In genomic region chr17:2926019-2926650, GRCh38 we compare ENCODE assay signal across 12 cellular contexts.
DNase-seq lines count a peak whose midpoint lies in the region; ATAC-seq and TF ChIP-seq lines count a peak whose summit lies in the region.
"Had no signal": no experiment of that assay in that cellular context is flagged by ENCODE, and none has a peak within 500 bp of the region (broad histone marks: within the 10 kb centered on the region; RNA-seq: fewer than 3 reads in every experiment).

No MANE protein-coding gene starts in this region.

- WGBS in body of pancreas, 2 donors = 44 to 45% methylated on average over 13 to 14 of the region's 14 CpGs

- DNase-seq in BJ (ENCODE audit: low read depth) (peak; percentile 69), KBM-7 (peak; percentile 94), body of pancreas (peak in 3 of 4 donors; percentile 47 to 52 (median 52)), left kidney (ENCODE audit: low read depth, low spot score) (peak; percentile 28), HuH-7.5 (ENCODE audit: low spot score) (no peak)
- DNase-seq in activated CD8-positive, alpha-beta T cell treated with anti-CD3 and anti-CD28 coated beads for 36 hours = no peak
- DNase-seq: activated CD8-positive, alpha-beta memory T cell treated with anti-CD3 and anti-CD28 coated beads, Interleukin-2, amount 50 U/mL, for 48 hours; CD4-positive, alpha-beta T cell; hippocampal formation; NCI-H446 had no signal

- no peaks in the 10 kb centered on the region for H3K36me3 Mint-ChIP-seq in activated CD8-positive, alpha-beta T cell treated with anti-CD3 and anti-CD28 coated beads for 36 hours (ENCODE audit: low read depth)

- CTCF ChIA-PET in BJ (lab: Yijun Ruan, JAX) = interaction anchor here (0.8 to 3.1 kb wide), 4 partner anchors 11 to 77 kb away, joined by 3 to 16 read pairs (median 6); no protein-coding TSS in a partner anchor
- CTCF ChIA-PET in activated CD8-positive, alpha-beta T cell treated with anti-CD3 and anti-CD28 coated beads for 36 hours (lab: Charles Lee) = no interaction called here

- H3K27ac Mint-ChIP-seq in activated CD8-positive, alpha-beta T cell treated with anti-CD3 and anti-CD28 coated beads for 36 hours = no peak overlapping the region
- H3K27ac Mint-ChIP-seq: CD4-positive, alpha-beta T cell had no signal

- H3K4me1 ChIP-seq in body of pancreas = peaks cover 20% of the 10 kb centered on the region

- TF ChIP-seq POLR2A in body of pancreas (IDR thresholded peaks at IDR 0.05) = no peak

- H3K27me3 Mint-ChIP-seq in activated CD8-positive, alpha-beta T cell treated with anti-CD3 and anti-CD28 coated beads for 36 hours = no peaks in the 10 kb centered on the region
- H3K27me3 Mint-ChIP-seq: CD4-positive, alpha-beta T cell had no signal

- H3K4me3 ChIP-seq in BJ (ENCODE audit: low read depth, low read length) (no peak overlapping the region), body of pancreas (no peak overlapping the region)

- H3K9me3 ChIP-seq in body of pancreas = no peaks in the 10 kb centered on the region

- TF ChIP-seq CTCF in BJ (IDR thresholded peaks at IDR 0.05; ENCODE audit: insufficient read depth, low read depth, low read length) (no peak), body of pancreas (IDR thresholded peaks at IDR 0.05) (no peak)
- no peak for TF ChIP-seq CTCF in activated CD8-positive, alpha-beta T cell treated with anti-CD3 and anti-CD28 coated beads for 36 hours (IDR thresholded peaks at IDR 0.05)

- POLR2A ChIA-PET in BJ (lab: Charles Lee) = interaction anchor here (0.6 kb wide), 1 partner anchor 63 kb away, joined by 9 read pairs; no protein-coding TSS in a partner anchor
- POLR2A ChIA-PET in activated CD8-positive, alpha-beta T cell treated with anti-CD3 and anti-CD28 coated beads for 36 hours (lab: Charles Lee) = no interaction called here

- in situ Hi-C loops in KBM-7 (cut with MboI; ENCODE audit: low pct_unique_long_range_greater_than_20kb, low sequenced_read_pairs) = no loop called here

- H3K4me1 Mint-ChIP-seq in activated CD8-positive, alpha-beta T cell treated with anti-CD3 and anti-CD28 coated beads for 36 hours (ENCODE audit: low read depth) = peaks cover 2% of the 10 kb centered on the region

- intact Hi-C loops in body of pancreas (cut with DNase I) = no loop called here
- intact Hi-C loops in activated CD8-positive, alpha-beta T cell treated with anti-CD3 and anti-CD28 coated beads for 36 hours (cut with micrococcal nuclease) = no loop called here

- no peaks in the 10 kb centered on the region for H3K27me3 ChIP-seq in BJ (ENCODE audit: control insufficient read depth, insufficient read depth, low read length)
- H3K27me3 ChIP-seq in body of pancreas = no peaks in the 10 kb centered on the region

- ATAC-seq in body of pancreas = no peak
- ATAC-seq in GM19467 (IDR thresholded peaks at IDR 0.05; ENCODE audit: unreplicated experiment) = no peak
- no peak for ATAC-seq in GM18858 (IDR thresholded peaks at IDR 0.05; ENCODE audit: unreplicated experiment)
- no peak for ATAC-seq in activated CD8-positive, alpha-beta T cell treated with anti-CD3 and anti-CD28 coated beads for 36 hours

- H3K27ac ChIP-seq in body of pancreas = peak overlapping the region in 2 of 4 donors; percentile 36 to 39

- no peaks in the 10 kb centered on the region for H3K9me3 Mint-ChIP-seq in activated CD8-positive, alpha-beta T cell treated with anti-CD3 and anti-CD28 coated beads for 36 hours
- H3K9me3 Mint-ChIP-seq: CD4-positive, alpha-beta T cell had no signal

- H3K4me3 Mint-ChIP-seq in activated CD8-positive, alpha-beta T cell treated with anti-CD3 and anti-CD28 coated beads for 36 hours = no peak overlapping the region
- H3K4me3 Mint-ChIP-seq: CD4-positive, alpha-beta T cell had no signal

- H3K36me3 ChIP-seq in BJ (ENCODE audit: control insufficient read depth, insufficient read depth, low read length) = no peaks in the 10 kb centered on the region; the same call in 1 of the 2 replicates
- H3K36me3 ChIP-seq in body of pancreas (replicated peaks in 1 of 2; ENCODE audit: insufficient read depth in 1 of 2, low read depth in 2 of 2) = no peaks in the 10 kb centered on the region

Comparison
In these comparisons a context has a peak if more than half of its experiments do, and no peak if none do; other contexts are left out.
1. DNase-seq: peak in BJ (single experiment), KBM-7 (single experiment), body of pancreas (3 of 4) and left kidney (single experiment); none in HuH-7.5 (single experiment) and activated CD8-positive, alpha-beta T cell treated with anti-CD3 and anti-CD28 coated beads for 36 hours (single experiment).